In genomic region chr1:231279683-231280082, GRCh38 we compare ENCODE assay signal across 2 cellular contexts.
TF ChIP-seq lines count a peak whose summit lies in the region.

No MANE protein-coding gene starts in this region.

TF ChIP-seq in HEK293T, 16 proteins besides CTCF, POLR2A, EP300 and RAD21:
- TF ChIP-seq ZNF384 (IDR thresholded peaks at IDR 0.05) (peak; percentile 24; the same call in 1 of the 2 replicates), HDGF (IDR thresholded peaks at IDR 0.05; ENCODE audit: borderline replicate concordance) (no peak), TARDBP (IDR thresholded peaks at IDR 0.05) (no peak)
TF ChIP-seq in HEK293T: peak in this region for 1.

TF ChIP-seq in HepG2, 621 proteins besides CTCF, POLR2A, EP300 and RAD21:
- TF ChIP-seq ZBTB20 (CRISPR knock-in tag; IDR thresholded peaks at IDR 0.05; ENCODE audit: borderline replicate concordance, low read depth) (no peak), SALL1 (CRISPR knock-in tag; IDR thresholded peaks at IDR 0.05) (no peak), MXD1 (CRISPR knock-in tag; IDR thresholded peaks at IDR 0.05) (no peak), GTF3A (CRISPR knock-in tag; conservative IDR thresholded peaks at IDR 0.05) (no peak), ZNF205 (CRISPR knock-in tag; IDR thresholded peaks at IDR 0.05) (no peak), TARDBP (CRISPR knock-in tag; IDR thresholded peaks at IDR 0.05) (no peak)
